17 cellular contexts compared by ENCODE assay signal in genomic region chr1:95230768-95231191, GRCh38. TPM values are rescaled to one million over a fixed set of nuclear protein-coding genes. Genes with fewer than 3 reads are reported as not detected.
DNase-seq lines count a peak whose midpoint lies in the region; ATAC-seq and TF ChIP-seq lines count a peak whose summit lies in the region.
"Had no signal": no experiment of that assay in that cellular context is flagged by ENCODE, and none has a peak within 500 bp of the region (broad histone marks: within the 10 kb centered on the region; RNA-seq: fewer than 3 reads in every experiment).

No MANE protein-coding gene starts in this region.

- H3K4me1 ChIP-seq in right atrium auricular region: peaks cover 0 to 42% of the 10 kb centered on the region in 2 donors
- peaks cover 3% of the 10 kb centered on the region for H3K4me1 ChIP-seq in prostate gland (replicated peaks)
- no peaks in the 10 kb centered on the region for H3K4me1 ChIP-seq in upper lobe of right lung

- H3K36me3 Mint-ChIP-seq in Calu3 (ENCODE audit: insufficient read depth, unreplicated experiment): peaks cover 56% of the 10 kb centered on the region

- H3K27ac ChIP-seq in cingulate gyrus (ENCODE audit: low read depth, low read length) (peak overlapping the region; percentile 16), right atrium auricular region (peak overlapping the region; percentile 20 to 96), prostate gland (peak overlapping the region in 1 of 2 donors; percentile 10), upper lobe of right lung (no peak overlapping the region)

- TF ChIP-seq CTCF in Calu3 (IDR thresholded peaks at IDR 0.05; ENCODE audit: unreplicated experiment) (no peak), right atrium auricular region (IDR thresholded peaks at IDR 0.05) (no peak), prostate gland (IDR thresholded peaks at IDR 0.05) (no peak), upper lobe of right lung (IDR thresholded peaks at IDR 0.05) (no peak)

- H3K9me3 ChIP-seq in right atrium auricular region (no peaks in the 10 kb centered on the region), prostate gland (no peaks in the 10 kb centered on the region), upper lobe of right lung (no peaks in the 10 kb centered on the region)

- BruUV-seq in Calu3 (replicated peaks; lab: Mats Ljungman, UMichigan): no TSS peak

- WGBS in prostate gland: 41% methylated on average over 3 of the region's 3 CpGs

- H3K27ac Mint-ChIP-seq in Calu3 (ENCODE audit: unreplicated experiment): peak overlapping the region; percentile 99
- H3K27ac Mint-ChIP-seq: GM23338 had no signal

- no peaks in the 10 kb centered on the region for H3K27me3 ChIP-seq in right atrium auricular region
- H3K27me3 ChIP-seq in prostate gland (replicated peaks; ENCODE audit: insufficient read depth): no peaks in the 10 kb centered on the region
- H3K27me3 ChIP-seq in upper lobe of right lung: no peaks in the 10 kb centered on the region
- H3K27me3 ChIP-seq in H7 (ENCODE audit: control insufficient read depth, insufficient read depth, low read length): no peaks in the 10 kb centered on the region

- ATAC-seq in upper lobe of right lung (no peak), sciatic nerve (no peak)
- ATAC-seq: GM23338, HCT116 had no signal

- CTCF ChIA-PET in Calu3 (lab: Charles Lee): no interaction called here

- no peaks in the 10 kb centered on the region for H3K9me3 Mint-ChIP-seq in Calu3 (ENCODE audit: low read depth, unreplicated experiment)
- H3K9me3 Mint-ChIP-seq: CD4-positive, alpha-beta memory T cell; GM23338 had no signal

- H3K4me3 ChIP-seq in right atrium auricular region (no peak overlapping the region), prostate gland (no peak overlapping the region), upper lobe of right lung (no peak overlapping the region), H7 (ENCODE audit: insufficient read depth, low read depth, low read length) (no peak overlapping the region)
- H3K4me3 ChIP-seq: GM23338 had no signal

- peak; percentile 31 for DNase-seq in Calu3
- no peak for DNase-seq in right atrium auricular region (ENCODE audit: low spot score)
- DNase-seq in prostate gland (ENCODE audit: low spot score): peak; percentile 15
- no peak for DNase-seq in upper lobe of right lung
- no peak for DNase-seq in H7
- no peak for DNase-seq in NCI-H1417 treated with DMSO at 0.1 percent for 48 hours (lab: John Stamatoyannopoulos, UW)
- no peak for DNase-seq in sciatic nerve (ENCODE audit: low spot score)
- DNase-seq: CD4-positive, alpha-beta memory T cell; DMS53; NCI-H1092 treated with DMSO at 0.1 percent for 48 hours; NCI-H2081; NCI-H2171 treated with DMSO at 0.1 percent for 48 hours; NCI-H69; SIG-M5 had no signal

- H3K4me3 Mint-ChIP-seq in Calu3 (ENCODE audit: low read depth, unreplicated experiment): peak overlapping the region; percentile 51
- H3K4me3 Mint-ChIP-seq: GM23338 had no signal

- no peaks in the 10 kb centered on the region for H3K27me3 Mint-ChIP-seq in Calu3 (ENCODE audit: unreplicated experiment)

- no peak for TF ChIP-seq POLR2A in prostate gland (IDR thresholded peaks at IDR 0.05)

- intact Hi-C loops in Calu3 (cut with micrococcal nuclease; ENCODE audit: unreplicated experiment) (loop anchor here (5.0 to 10.0 kb wide), 3 partner anchors 33 to 376 kb away; partner anchors contain the start of gene ALG14), prostate gland (cut with DNase I) (loop anchor here (5.0 kb wide), 1 partner anchor 378 kb away; no protein-coding TSS in a partner anchor), upper lobe of right lung (cut with DNase I) (no loop called here), sciatic nerve (cut with DNase I) (loop anchor here (10.0 kb wide), 1 partner anchor 146 kb away; no protein-coding TSS in a partner anchor)

- H3K36me3 ChIP-seq in right atrium auricular region (no peaks in the 10 kb centered on the region), prostate gland (no peaks in the 10 kb centered on the region), upper lobe of right lung (no peaks in the 10 kb centered on the region), H7 (replicated peaks; ENCODE audit: control insufficient read depth, insufficient read depth, low read length) (no peaks in the 10 kb centered on the region)

- H3K4me1 Mint-ChIP-seq in Calu3 (ENCODE audit: low read depth, unreplicated experiment): peaks cover 54% of the 10 kb centered on the region

RNA-seq across cellular contexts. Expression of gene RWDD3, which starts 3.2 kb away (rescaled TPM):
- total RNA-seq in Calu3 (2022) (23.3 and 25.2 TPM in 2 replicates), right atrium auricular region (1 to 10 TPM; 8.0 to 9.2 TPM), prostate gland (10 to 100 TPM; 12.8 to 14.4 TPM), upper lobe of right lung (12.8 TPM), sciatic nerve (25.9 TPM)
- total RNA-seq in H7 (2014; rRNA removed; shearing (Covaris generic)): 20.5 and 21.4 TPM in 2 replicates

Comparison
In these comparisons a context has a peak if more than half of its experiments do, and no peak if none do; other contexts are left out.
1. DNase-seq: peak in Calu3 (single experiment) and prostate gland (single experiment); none in right atrium auricular region (single experiment), upper lobe of right lung (single experiment), H7 (single experiment), NCI-H1417 treated with DMSO at 0.1 percent for 48 hours (single experiment) and sciatic nerve (single experiment).